ENCODE assay signal across 12 cellular contexts in the genomic region with DNA sequence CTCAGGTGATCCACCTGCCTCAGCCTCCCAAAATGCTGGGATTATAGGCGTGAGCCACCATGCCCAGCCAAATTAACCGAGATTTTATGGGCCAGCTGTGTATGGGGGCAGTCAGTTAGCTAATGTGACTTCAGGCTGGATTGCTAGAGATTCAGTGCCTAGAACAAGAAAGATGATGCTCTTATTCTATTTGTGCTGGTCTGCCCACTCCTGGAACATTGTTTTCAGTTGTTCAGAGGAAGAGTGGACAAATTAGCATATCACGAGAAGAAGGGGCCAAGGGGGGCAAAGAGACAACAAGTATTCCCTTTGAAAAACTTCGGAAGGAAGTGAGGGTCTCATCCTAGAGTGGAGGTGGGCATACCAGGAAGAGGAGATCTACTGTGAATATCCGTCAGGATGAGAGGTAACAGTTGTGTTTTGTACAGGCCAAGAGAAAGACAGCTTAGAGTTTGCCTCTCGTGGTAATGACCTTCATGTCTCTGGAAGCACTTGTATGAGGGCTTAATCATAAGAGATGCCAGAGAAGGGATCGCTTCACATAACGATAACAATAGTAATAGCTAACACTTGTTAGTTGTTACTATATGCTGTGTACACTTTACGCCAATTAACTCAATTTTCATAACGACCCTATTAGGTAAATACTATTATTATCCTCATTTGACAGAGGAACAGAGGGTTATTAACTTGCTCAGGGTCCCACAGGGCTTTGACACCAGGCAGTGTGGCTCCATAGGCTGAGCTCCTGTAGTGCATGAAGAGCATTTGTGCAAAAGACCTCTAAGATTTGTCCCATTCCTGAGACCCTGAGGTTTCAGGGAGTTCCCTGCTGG.
A peak's percentile ranks its signal among the peaks of the same experiment; 100 is the strongest.
DNase-seq lines count a peak whose midpoint lies in the region; FAIRE-seq and TF ChIP-seq lines count a peak whose summit lies in the region.
"Had no signal": no experiment of that assay in that cellular context is flagged by ENCODE, and none has a peak within 500 bp of the region (broad histone marks: within the 10 kb centered on the region; RNA-seq: fewer than 3 reads in every experiment).

No MANE protein-coding gene starts in this region.

- H3K4me1 Mint-ChIP-seq in Caco-2 (ENCODE audit: low read depth, unreplicated experiment): peaks cover 41% of the 10 kb centered on the region
- H3K4me1 Mint-ChIP-seq: activated naive CD8-positive, alpha-beta T cell treated with anti-CD3 and anti-CD28 coated beads, Interleukin-2, amount 10 ng/mL, durations not matched to agents 7 days and 5 days had no signal

- peak in 1 of 2 donors; percentile 16 for DNase-seq in cardiac muscle cell (ENCODE audit: low read depth in 1 of 2, low spot score in 1 of 2)
- no peak for DNase-seq in cardiac septum (ENCODE audit: low spot score)
- peak; percentile 49 for DNase-seq in NCI-H1436 (lab: John Stamatoyannopoulos, UW)
- peak; percentile 58 for DNase-seq in choroid plexus epithelial cell (ENCODE audit: low read depth)
- DNase-seq in thyroid gland: no peak
- no peak for DNase-seq in GF-D8 (lab: John Stamatoyannopoulos, UW)
- no peak for DNase-seq in urothelium cell line (ENCODE audit: low spot score)
- DNase-seq in Caco-2: no peak
- DNase-seq: activated naive CD8-positive, alpha-beta T cell treated with anti-CD3 and anti-CD28 coated beads, Interleukin-2, amount 10 ng/mL, durations not matched to agents 7 days and 5 days; NCI-H187 treated with DMSO at 0.1 percent for 48 hours had no signal

- no TSS peak for BruUV-seq in Caco-2 (replicated peaks; lab: Mats Ljungman, UMichigan)

- no peak overlapping the region for H3K4me3 Mint-ChIP-seq in Caco-2 (ENCODE audit: unreplicated experiment)
- H3K4me3 Mint-ChIP-seq: activated naive CD8-positive, alpha-beta T cell treated with anti-CD3 and anti-CD28 coated beads, Interleukin-2, amount 10 ng/mL, durations not matched to agents 7 days and 5 days had no signal

- H3K9me3 ChIP-seq in cardiac muscle cell (ENCODE audit: low read depth) (no peaks in the 10 kb centered on the region), thyroid gland (no peaks in the 10 kb centered on the region), Caco-2 (no peaks in the 10 kb centered on the region)
- H3K9me3 ChIP-seq: SJSA1, transverse colon had no signal

- H3K27me3 ChIP-seq in cardiac muscle cell (no peaks in the 10 kb centered on the region), thyroid gland (no peaks in the 10 kb centered on the region), Caco-2 (replicated peaks; ENCODE audit: control insufficient read depth, insufficient read depth, low read length) (no peaks in the 10 kb centered on the region)
- H3K27me3 ChIP-seq: transverse colon had no signal

- CTCF ChIA-PET in Caco-2 (lab: Charles Lee): no interaction called here

- H3K4me3 ChIP-seq in cardiac muscle cell (no peak overlapping the region), choroid plexus epithelial cell (ENCODE audit: low read depth, low read length) (no peak overlapping the region), thyroid gland (replicated peaks in 1 of 3) (no peak overlapping the region), Caco-2 (ENCODE audit: low read depth, low read length) (no peak overlapping the region)
- H3K4me3 ChIP-seq: SJSA1, transverse colon had no signal

- H3K27ac Mint-ChIP-seq in Caco-2 (ENCODE audit: unreplicated experiment): no peak overlapping the region
- H3K27ac Mint-ChIP-seq: activated naive CD8-positive, alpha-beta T cell treated with anti-CD3 and anti-CD28 coated beads, Interleukin-2, amount 10 ng/mL, durations not matched to agents 7 days and 5 days had no signal

- no peaks in the 10 kb centered on the region for H3K27me3 Mint-ChIP-seq in Caco-2 (ENCODE audit: insufficient read depth, unreplicated experiment)
- H3K27me3 Mint-ChIP-seq: activated naive CD8-positive, alpha-beta T cell treated with anti-CD3 and anti-CD28 coated beads, Interleukin-2, amount 10 ng/mL, durations not matched to agents 7 days and 5 days had no signal

- no peaks in the 10 kb centered on the region for H3K9me3 Mint-ChIP-seq in Caco-2 (ENCODE audit: unreplicated experiment)
- H3K9me3 Mint-ChIP-seq: activated naive CD8-positive, alpha-beta T cell treated with anti-CD3 and anti-CD28 coated beads, Interleukin-2, amount 10 ng/mL, durations not matched to agents 7 days and 5 days had no signal

- intact Hi-C loops in cardiac septum (cut with DNase I) (loop anchor here (5.0 kb wide), 2 partner anchors 93 to 187 kb away; no protein-coding TSS in a partner anchor), thyroid gland (cut with DNase I) (no loop called here), Caco-2 (cut with micrococcal nuclease; ENCODE audit: unreplicated experiment) (loop anchor here (5.0 kb wide), 1 partner anchor 63 kb away; no protein-coding TSS in a partner anchor)

- H3K4me1 ChIP-seq in cardiac muscle cell (ENCODE audit: low read depth): peaks cover 26% of the 10 kb centered on the region
- H3K4me1 ChIP-seq in thyroid gland: peaks cover 21 to 34% of the 10 kb centered on the region in 2 donors
- H3K4me1 ChIP-seq in Caco-2: peaks cover 35% of the 10 kb centered on the region

- WGBS in thyroid gland, 2 donors: 81 to 82% methylated on average over 10 of the region's 10 CpGs

- H3K36me3 ChIP-seq in cardiac muscle cell (no peaks in the 10 kb centered on the region), thyroid gland (no peaks in the 10 kb centered on the region), Caco-2 (ENCODE audit: control insufficient read depth, insufficient read depth, low read length) (no peaks in the 10 kb centered on the region)
- H3K36me3 ChIP-seq: SJSA1, transverse colon had no signal

- no peak for FAIRE-seq in urothelium cell line (lab: Jason Lieb, UNC)

- POLR2A ChIA-PET in Caco-2 (lab: Charles Lee): no interaction called here

- H3K27ac ChIP-seq in cardiac muscle cell (peak overlapping the region; percentile 31), thyroid gland (peak overlapping the region in 2 of 3 donors; percentile 10 to 49)
- H3K27ac ChIP-seq: SJSA1, transverse colon had no signal

- H3K36me3 Mint-ChIP-seq in Caco-2 (ENCODE audit: insufficient read depth, unreplicated experiment): peaks cover 5% of the 10 kb centered on the region
- H3K36me3 Mint-ChIP-seq: activated naive CD8-positive, alpha-beta T cell treated with anti-CD3 and anti-CD28 coated beads, Interleukin-2, amount 10 ng/mL, durations not matched to agents 7 days and 5 days had no signal

- TF ChIP-seq CTCF in cardiac muscle cell (IDR thresholded peaks at IDR 0.05; ENCODE audit: low read depth, low read length) (no peak), choroid plexus epithelial cell (conservative IDR thresholded peaks at IDR 0.05; ENCODE audit: low read depth, low read length) (no peak), thyroid gland (IDR thresholded peaks at IDR 0.05) (no peak), Caco-2 (IDR thresholded peaks at IDR 0.05; ENCODE audit: insufficient read depth in 1 of 2, low read depth in 1 of 2, low read length in 1 of 2, severe bottlenecking in 1 of 2, unreplicated experiment in 1 of 2) (no peak)

- TF ChIP-seq POLR2A in thyroid gland (IDR thresholded peaks at IDR 0.05): no peak

Comparison
In these comparisons a context has a peak if more than half of its experiments do, and no peak if none do; other contexts are left out.
1. DNase-seq: peak in NCI-H1436 (single experiment) and choroid plexus epithelial cell (single experiment); none in cardiac septum (single experiment), thyroid gland (0 of 2), GF-D8 (single experiment), urothelium cell line (single experiment) and Caco-2 (0 of 2).